ENCODE assay signal across 20 cellular contexts in genomic region chr13:78636493-78636892, GRCh38. TPM values are rescaled to one million over a fixed set of nuclear protein-coding genes. Genes with fewer than 3 reads are reported as not detected.
"Had no signal": no experiment of that assay in that cellular context is flagged by ENCODE, and none has a peak within 500 bp of the region (broad histone marks: within the 10 kb centered on the region; RNA-seq: fewer than 3 reads in every experiment).

No MANE protein-coding gene starts in this region.

- H3K9ac ChIP-seq: parathyroid adenoma had no signal

- H3K4me3 ChIP-seq: dorsolateral prefrontal cortex, gastrocnemius medialis, lower lobe of right lung, right lobe of liver, thyroid gland had no signal

- H3K27me3 ChIP-seq: dorsolateral prefrontal cortex, gastrocnemius medialis, neutrophil, right lobe of liver, thyroid gland had no signal

- H3K27ac ChIP-seq: dorsolateral prefrontal cortex, gastrocnemius medialis, lower lobe of right lung, neutrophil, parathyroid adenoma, right lobe of liver, thyroid gland had no signal

- H3K4me1 ChIP-seq: gastrocnemius medialis, lower lobe of right lung, right lobe of liver, thyroid gland had no signal

- H3K79me2 ChIP-seq: parathyroid adenoma had no signal

- DNase-seq: dorsolateral prefrontal cortex; effector CD4-positive, alpha-beta T cell; foreskin fibroblast; gastrocnemius medialis; head of caudate nucleus; left ventricle myocardium superior; lower lobe of right lung; right lobe of liver; small intestine; stimulated activated CD4-positive, alpha-beta T cell treated with anti-CD3 and anti-CD28 coated beads, Interleukin-15, amount 100 ng/mL, for 24 hours; stimulated activated CD4-positive, alpha-beta T cell treated with anti-CD3 and anti-CD28 coated beads, Interleukin-2, amount 100 ng/mL, for 48 hours; stimulated activated CD8-positive, alpha-beta memory T cell treated with anti-CD3 and anti-CD28 coated beads, Interleukin-4, amount 100 ng/mL, for 48 hours; stimulated activated naive CD4-positive, alpha-beta T cell; stimulated activated naive CD8-positive, alpha-beta T cell treated with anti-CD3 and anti-CD28 coated beads, Interleukin-15, amount 100 ng/mL, for 72 hours; thyroid gland had no signal

- H3K9me3 ChIP-seq: gastrocnemius medialis, lower lobe of right lung, neutrophil, right lobe of liver, thyroid gland had no signal

- H2AFZ ChIP-seq: parathyroid adenoma had no signal

RNA-seq across cellular contexts. Expression of gene POU4F1, which starts 33.1 kb away (rescaled TPM):
- total RNA-seq: gastrocnemius medialis, left ventricle myocardium superior, lower lobe of right lung, osteoblast, thyroid gland had no signal
- polyA plus RNA-seq: keratinocyte, urinary bladder had no signal
